Comparison of ENCODE assay signal across 1 cellular context in genomic region chr3:44761347-44762169, GRCh38.
TF ChIP-seq lines count a peak whose summit lies in the region.

Gene KIAA1143, minus strand, starts transcription at chr3:44761619. Its CDS starts 17 bp downstream, at chr3:44761602.
Gene KIF15, plus strand, starts transcription at chr3:44761794. Its CDS starts 72 bp downstream, at chr3:44761866.

TF ChIP-seq in HEK293, 187 proteins besides CTCF, POLR2A, EP300 and RAD21 (continued from another document and continues in another):
- TF ChIP-seq ZNF266 (tag by site-specific recombination; IDR thresholded peaks at IDR 0.05; ENCODE audit: low read depth) (no peak), ZNF639 (tag by site-specific recombination; IDR thresholded peaks at IDR 0.05) (peak; percentile 93), ZNF133 (tag by site-specific recombination; IDR thresholded peaks at IDR 0.05) (no peak), ZNF138 (tag by site-specific recombination; IDR thresholded peaks at IDR 0.05; ENCODE audit: borderline replicate concordance) (no peak), ZNF433 (tag by site-specific recombination; IDR thresholded peaks at IDR 0.05; ENCODE audit: low read depth) (no peak), ELK4 (IDR thresholded peaks at IDR 0.05; ENCODE audit: borderline replicate concordance, low read depth, low read length) (no peak), ZBTB1 (tag by site-specific recombination; IDR thresholded peaks at IDR 0.05) (no peak), KLF8 (tag by site-specific recombination; IDR thresholded peaks at IDR 0.05) (peak; percentile 85), ZNF214 (tag by site-specific recombination; IDR thresholded peaks at IDR 0.05; ENCODE audit: borderline replicate concordance) (no peak), OVOL3 (tag by site-specific recombination; IDR thresholded peaks at IDR 0.05) (no peak), ZNF366 (tag by site-specific recombination; conservative IDR thresholded peaks at IDR 0.05) (0 out of 2 replicates have a peak, but pooled peaks have one; percentile 28), ZNF48 (tag by site-specific recombination; IDR thresholded peaks at IDR 0.05) (no peak), ZNF530 (tag by site-specific recombination; IDR thresholded peaks at IDR 0.05; ENCODE audit: low read depth) (no peak), MYNN (tag by site-specific recombination; IDR thresholded peaks at IDR 0.05; ENCODE audit: borderline replicate concordance) (no peak), ZBTB44 (tag by site-specific recombination; IDR thresholded peaks at IDR 0.05) (0 out of 2 replicates have a peak, but pooled peaks have one; percentile 30), ZNF529 (tag by site-specific recombination; IDR thresholded peaks at IDR 0.05; ENCODE audit: insufficient replicate concordance) (no peak), ZNF423 (tag by site-specific recombination; IDR thresholded peaks at IDR 0.05) (no peak), ZNF23 (tag by site-specific recombination; IDR thresholded peaks at IDR 0.05; ENCODE audit: borderline replicate concordance) (no peak), TRIM28 (IDR thresholded peaks at IDR 0.05; ENCODE audit: borderline replicate concordance, low read length) (peak; percentile 74; the same call in 1 of the 2 replicates), SALL2 (tag by site-specific recombination; IDR thresholded peaks at IDR 0.05; ENCODE audit: borderline replicate concordance) (no peak), ZNF280C (tag by site-specific recombination; IDR thresholded peaks at IDR 0.05) (no peak), ZSCAN4 (tag by site-specific recombination; IDR thresholded peaks at IDR 0.05) (no peak), ZNF791 (tag by site-specific recombination; IDR thresholded peaks at IDR 0.05) (no peak), ZNF747 (tag by site-specific recombination; IDR thresholded peaks at IDR 0.05) (no peak), ZNF24 (tag by site-specific recombination; IDR thresholded peaks at IDR 0.05) (peak; percentile 95), ZNF513 (tag by site-specific recombination; IDR thresholded peaks at IDR 0.05) (no peak), ZEB2 (tag by site-specific recombination; IDR thresholded peaks at IDR 0.05) (peak; percentile 89), PRDM2 (tag by site-specific recombination; IDR thresholded peaks at IDR 0.05; ENCODE audit: borderline replicate concordance) (no peak), KLF16 (tag by site-specific recombination; IDR thresholded peaks at IDR 0.05) (peak; percentile 92), HOXC10 (CRISPR knock-in tag; IDR thresholded peaks at IDR 0.05) (no peak), TCF7L2 (IDR thresholded peaks at IDR 0.05; ENCODE audit: borderline replicate concordance, low read depth, low read length) (no peak), ZNF629 (tag by site-specific recombination; IDR thresholded peaks at IDR 0.05) (peak; percentile 97), YY2 (tag by site-specific recombination; IDR thresholded peaks at IDR 0.05) (peak; percentile 98), ZNF521 (tag by site-specific recombination; IDR thresholded peaks at IDR 0.05) (no peak), REST (tag by site-specific recombination; IDR thresholded peaks at IDR 0.05) (peak; percentile 38; the same call in 1 of the 2 replicates), ZNF670 (tag by site-specific recombination; IDR thresholded peaks at IDR 0.05; ENCODE audit: low read depth) (no peak), KLF1 (tag by site-specific recombination; IDR thresholded peaks at IDR 0.05) (peak; percentile 32; the same call in 1 of the 2 replicates), BCL6B (tag by site-specific recombination; IDR thresholded peaks at IDR 0.05) (no peak), ZNF580 (tag by site-specific recombination; IDR thresholded peaks at IDR 0.05) (peak; percentile 96)
